Comparison of ENCODE assay signal across 23 cellular contexts in genomic region chr20:63013207-63013606, GRCh38. TPM values are rescaled to one million over a fixed set of nuclear protein-coding genes. Genes with fewer than 3 reads are reported as not detected.
DNase-seq lines count a peak whose midpoint lies in the region; ATAC-seq, FAIRE-seq and TF ChIP-seq lines count a peak whose summit lies in the region.
"Had no signal": no experiment of that assay in that cellular context is flagged by ENCODE, and none has a peak within 500 bp of the region (broad histone marks: within the 10 kb centered on the region; RNA-seq: fewer than 3 reads in every experiment).

No MANE protein-coding gene starts in this region.

- ATAC-seq in GM12878 = no peak
- ATAC-seq in gastroesophageal sphincter = no peak
- no peak for ATAC-seq in HG02840 (IDR thresholded peaks at IDR 0.05; ENCODE audit: low FRiP score, unreplicated experiment)
- ATAC-seq: HCT116 had no signal

- peaks cover 65% of the 10 kb centered on the region for H3K79me2 ChIP-seq in DOHH2 (ENCODE audit: control insufficient read depth, low read length)
- peaks cover 55% of the 10 kb centered on the region for H3K79me2 ChIP-seq in GM12878 (ENCODE audit: control insufficient read depth, insufficient read depth, low read length)

- H3K9me2 ChIP-seq in DOHH2 (replicated peaks; ENCODE audit: control insufficient read depth, low read length) = no peaks in the 10 kb centered on the region

- H3K9me3 ChIP-seq in DOHH2 (ENCODE audit: control insufficient read depth, insufficient read depth, low read length) = peaks cover 12% of the 10 kb centered on the region
- peaks cover 3% of the 10 kb centered on the region for H3K9me3 ChIP-seq in GM12878 (replicated peaks; ENCODE audit: control insufficient read depth, insufficient read depth, low read length)
- H3K9me3 ChIP-seq in endodermal cell (ENCODE audit: control insufficient read depth, low read length) = peaks cover 19% of the 10 kb centered on the region
- H3K9me3 ChIP-seq in gastroesophageal sphincter = peaks cover 0 to 24% (median 0%) of the 10 kb centered on the region in 3 donors

- H3K27me3 Mint-ChIP-seq in endodermal cell (ENCODE audit: insufficient read depth) = peaks cover 58% of the 10 kb centered on the region

- H3K4me2 ChIP-seq in DOHH2 (ENCODE audit: low read length) (no peak overlapping the region; the same call in 1 of the 2 replicates), GM12878 (ENCODE audit: control insufficient read depth, insufficient read depth) (0 out of 2 replicates have a peak overlapping the region, but pooled peaks have one; percentile 4)

- intact Hi-C loops in GM12878 (cut with micrococcal nuclease; ENCODE audit: unreplicated experiment) = loop anchor here (5.0 kb wide), 1 partner anchor 44 kb away; no protein-coding TSS in a partner anchor

- no peak overlapping the region for H3K4me3 Mint-ChIP-seq in endodermal cell
- H3K4me3 Mint-ChIP-seq: CD4-positive, alpha-beta memory T cell; H9; HFFc6 had no signal

- H3K4me1 Mint-ChIP-seq in endodermal cell = no peaks in the 10 kb centered on the region

- DNase-seq in GM19239 (ENCODE audit: insufficient read length, low spot score) (no peak), GM12878 (ENCODE audit: low read depth, low spot score) (no peak), endodermal cell (no peak), germinal center (ENCODE audit: low spot score) (no peak), HTR-8/SVneo (ENCODE audit: insufficient read length, low spot score) (no peak)
- DNase-seq: C1 segment of cervical spinal cord; CD4-positive, alpha-beta memory T cell; COR-L47; DMS153; DND-41; EL; GDM1; H9; HFFc6 had no signal

- H3K4me1 ChIP-seq in DOHH2 (ENCODE audit: control insufficient read depth, low read length) (peaks cover 38% of the 10 kb centered on the region), GM12878 (ENCODE audit: control insufficient read depth, insufficient read depth, low read length) (peaks cover 35% of the 10 kb centered on the region), endodermal cell (ENCODE audit: control insufficient read depth, insufficient read depth, low read length) (peaks cover 3% of the 10 kb centered on the region), gastroesophageal sphincter (peaks cover 0 to 16% (median 6%) of the 10 kb centered on the region in 3 donors)

- BruUV-seq in GM12878 (replicated peaks; lab: Mats Ljungman, UMichigan) = no TSS peak

- POLR2A ChIA-PET in GM12878 (lab: Charles Lee) = interaction anchor here (1.0 to 3.0 kb wide), 4 partner anchors 34 to 94 kb away, joined by 3 to 37 read pairs (median 4); no protein-coding TSS in a partner anchor

- TF ChIP-seq RAD21 in GM12878 (IDR thresholded peaks at IDR 0.05; ENCODE audit: insufficient read depth, low read depth, low read length) = no peak

- TF ChIP-seq EP300 in GM12878 (IDR thresholded peaks at IDR 0.05; ENCODE audit: borderline replicate concordance in 1 of 2, control insufficient read depth in 1 of 2, low read depth in 2 of 2, low read length in 2 of 2) (no peak), gastroesophageal sphincter (IDR thresholded peaks at IDR 0.05) (no peak)

- H3K4me3 ChIP-seq in DOHH2 (ENCODE audit: low read length) (peak overlapping the region; percentile 2; the same call in 1 of the 2 replicates), GM12878 (peak overlapping the region; percentile 26; the same call in 1 of the 2 replicates), endodermal cell (ENCODE audit: low read length) (peak overlapping the region; percentile 20), gastroesophageal sphincter (no peak overlapping the region)

- SMC1A ChIA-PET in GM12878 (lab: Charles Lee; ENCODE audit: uncharacterized antibody, unreplicated experiment) = interaction anchor here (1.0 to 3.2 kb wide), 3 partner anchors 28 to 59 kb away, joined by 3 to 17 read pairs (median 3); no protein-coding TSS in a partner anchor

- H3K9me3 Mint-ChIP-seq in endodermal cell = peaks cover 21% of the 10 kb centered on the region

- TF ChIP-seq CTCF in DOHH2 (IDR thresholded peaks at IDR 0.05; ENCODE audit: low read depth, low read length, poor library complexity, severe bottlenecking) = no peak
- no peak for TF ChIP-seq CTCF in GM12878 (IDR thresholded peaks at IDR 0.05 in 2 of 3, conservative IDR thresholded peaks at IDR 0.05 in 1 of 3; ENCODE audit: control insufficient read depth in 2 of 3, extremely low read depth in 1 of 3, insufficient read depth in 1 of 3, low read depth in 3 of 3, low read length in 3 of 3)
- TF ChIP-seq CTCF in endodermal cell (conservative IDR thresholded peaks at IDR 0.05) = no peak
- TF ChIP-seq CTCF in gastroesophageal sphincter (IDR thresholded peaks at IDR 0.05) = no peak

- CTCF ChIA-PET in GM12878 (lab: Yijun Ruan, JAX) = interaction anchor here (0.9 to 4.1 kb wide), 3 partner anchors 9 to 36 kb away, joined by 3 to 28 read pairs (median 12); no protein-coding TSS in a partner anchor

- in situ Hi-C loops in GM12878 (cut with MboI) = loop anchor here (5.0 kb wide), 1 partner anchor 36 kb away; no protein-coding TSS in a partner anchor

- peak; percentile 68 for FAIRE-seq in GM19239 (lab: Jason Lieb, UNC)
- FAIRE-seq in GM12878 (lab: Jason Lieb, UNC) = no peak
- no peak for FAIRE-seq in HTR-8/SVneo (lab: Jason Lieb, UNC)
- FAIRE-seq: GM12892 had no signal

- peaks cover 14% of the 10 kb centered on the region for H3F3A ChIP-seq in DOHH2 (ENCODE audit: control insufficient read depth, insufficient read depth)

- no peak overlapping the region for H3K27ac Mint-ChIP-seq in endodermal cell
- H3K27ac Mint-ChIP-seq: H9, HFFc6 had no signal

- no peaks in the 10 kb centered on the region for H3K27me3 ChIP-seq in DOHH2 (ENCODE audit: control insufficient read depth, low read length)
- H3K27me3 ChIP-seq in GM12878 (replicated peaks in 1 of 2; ENCODE audit: control insufficient read depth in 2 of 2, insufficient read depth in 2 of 2, low read length in 1 of 2) = peaks cover 0 to under 1% of the 10 kb centered on the region in 2 experiments; a peak in 1 of 4 replicates
- peaks cover 72% of the 10 kb centered on the region for H3K27me3 ChIP-seq in endodermal cell (ENCODE audit: control insufficient read depth, insufficient read depth, low read length, poor library complexity, severe bottlenecking)
- H3K27me3 ChIP-seq in gastroesophageal sphincter = peaks cover 100% of the 10 kb centered on the region

- no peak overlapping the region for H2AFZ ChIP-seq in GM12878 (ENCODE audit: control insufficient read depth, low read depth, low read length)

- H3K27ac ChIP-seq in DOHH2 (ENCODE audit: low read depth, low read length) (no peak overlapping the region), GM12878 (ENCODE audit: control insufficient read depth, insufficient read depth) (peak overlapping the region; percentile 97), endodermal cell (ENCODE audit: low read depth, low read length) (no peak overlapping the region), gastroesophageal sphincter (no peak overlapping the region)

- H3K36me3 ChIP-seq in DOHH2 (ENCODE audit: control insufficient read depth, low read length) (peaks cover 29% of the 10 kb centered on the region), GM12878 (ENCODE audit: control insufficient read depth in 2 of 2, insufficient read depth in 2 of 2, low read length in 1 of 2) (no peaks in the 10 kb centered on the region; a peak in 1 of 4 replicates), endodermal cell (ENCODE audit: control insufficient read depth, insufficient read depth, low read length) (no peaks in the 10 kb centered on the region), gastroesophageal sphincter (no peaks in the 10 kb centered on the region)

- TF ChIP-seq POLR2A in GM12878 (IDR thresholded peaks at IDR 0.05; ENCODE audit: low read depth, low read length) = no peak
- no peak for TF ChIP-seq POLR2A in gastroesophageal sphincter (IDR thresholded peaks at IDR 0.05)

- no peak overlapping the region for H3K9ac ChIP-seq in GM12878 (ENCODE audit: control insufficient read depth, insufficient read depth, low read length)
- no peak overlapping the region for H3K9ac ChIP-seq in endodermal cell (ENCODE audit: extremely low read depth, low read length, poor library complexity, severe bottlenecking)

- H4K20me1 ChIP-seq in DOHH2 (ENCODE audit: control insufficient read depth, insufficient read depth, low read depth, low read length) (no peaks in the 10 kb centered on the region), GM12878 (ENCODE audit: control insufficient read depth, insufficient read depth) (no peaks in the 10 kb centered on the region)

- RAD21 ChIA-PET in GM12878 (lab: Charles Lee; ENCODE audit: unreplicated experiment) = interaction anchor here (1.7 to 4.2 kb wide), 4 partner anchors 13 to 95 kb away, joined by 4 to 30 read pairs (median 20); no protein-coding TSS in a partner anchor

- H3K36me3 Mint-ChIP-seq in endodermal cell (ENCODE audit: low read depth) = peaks cover 3% of the 10 kb centered on the region

RNA-seq across cellular contexts. Expression of gene BHLHE23, which starts 6.4 kb away (rescaled TPM):
- 0.69 TPM in 1 of 2 replicates, not detected in the other for total RNA-seq in GM12878 (2013; cell fraction: nucleolus; rRNA removed)
- total RNA-seq in GM12878 (2014; rRNA removed) (not detected in 2 replicates), GM12878 (2014; rRNA removed; fragmentation: Illumina TruSeq; extraction: Trizol) (not detected in 2 replicates), GM12878 (2021) (0.33 TPM in 1 of 2 replicates, not detected in the other), endodermal cell (not detected), gastroesophageal sphincter (not detected)
- not detected for polyA plus RNA-seq in GM12878 (2011; ENCODE audit: low read depth)
- polyA plus RNA-seq in GM12878 (2011; rRNA removed) (not detected in 2 replicates), GM12878 (2014; fragmentation: Illumina TruSeq; extraction: Trizol) (not detected in 2 replicates), GM12878 (2014; fragmentation: Nextera tagmentation; extraction: Ambion mirVana) (not detected), GM12878 (2014; rRNA removed) (0.28 TPM in 1 of 2 replicates, not detected in the other), GM12878 (2016; fragmentation: Nextera tagmentation; extraction: Ambion mirVana) (not detected)
- 0.07 TPM in 1 of 2 replicates, not detected in the other for polyA plus RNA-seq in GM12878 (2011; cell fraction: cytosol; rRNA removed)
- 0.28 and 0.40 TPM in 2 replicates for polyA plus RNA-seq in GM12878 (2011; cell fraction: nucleus; rRNA removed)
- polyA plus RNA-seq in GM12878 (2012) = 0.11 TPM in 1 of 2 replicates, not detected in the other
- polyA minus RNA-seq in GM12878 (2011; rRNA and poly(A)+ RNA removed) = not detected in 2 replicates
- not detected in 2 replicates for polyA minus RNA-seq in GM12878 (2011; cell fraction: cytosol; rRNA and poly(A)+ RNA removed)
- not detected in 2 replicates for polyA minus RNA-seq in GM12878 (2011; cell fraction: nucleus; rRNA and poly(A)+ RNA removed)
- polyA plus RNA-seq in endodermal cell (2013, experiment 1 of 2) = 1.2 TPM
- 0.46 TPM for polyA plus RNA-seq in endodermal cell (2013, experiment 2 of 2)
- total RNA-seq: A172; A673; CD4-positive, alpha-beta memory T cell; H4; HFFc6 had no signal
- polyA plus RNA-seq: BJ; CD4-positive, alpha-beta memory T cell had no signal

Comparison
In these comparisons a context has a peak if more than half of its experiments do, and no peak if none do; other contexts are left out.
1. H3K4me3 ChIP-seq: peak in DOHH2 (single experiment), GM12878 (single experiment) and endodermal cell (single experiment); none in gastroesophageal sphincter (0 of 2).